Comparison of ENCODE assay signal across 1 cellular context in the genomic region with DNA sequence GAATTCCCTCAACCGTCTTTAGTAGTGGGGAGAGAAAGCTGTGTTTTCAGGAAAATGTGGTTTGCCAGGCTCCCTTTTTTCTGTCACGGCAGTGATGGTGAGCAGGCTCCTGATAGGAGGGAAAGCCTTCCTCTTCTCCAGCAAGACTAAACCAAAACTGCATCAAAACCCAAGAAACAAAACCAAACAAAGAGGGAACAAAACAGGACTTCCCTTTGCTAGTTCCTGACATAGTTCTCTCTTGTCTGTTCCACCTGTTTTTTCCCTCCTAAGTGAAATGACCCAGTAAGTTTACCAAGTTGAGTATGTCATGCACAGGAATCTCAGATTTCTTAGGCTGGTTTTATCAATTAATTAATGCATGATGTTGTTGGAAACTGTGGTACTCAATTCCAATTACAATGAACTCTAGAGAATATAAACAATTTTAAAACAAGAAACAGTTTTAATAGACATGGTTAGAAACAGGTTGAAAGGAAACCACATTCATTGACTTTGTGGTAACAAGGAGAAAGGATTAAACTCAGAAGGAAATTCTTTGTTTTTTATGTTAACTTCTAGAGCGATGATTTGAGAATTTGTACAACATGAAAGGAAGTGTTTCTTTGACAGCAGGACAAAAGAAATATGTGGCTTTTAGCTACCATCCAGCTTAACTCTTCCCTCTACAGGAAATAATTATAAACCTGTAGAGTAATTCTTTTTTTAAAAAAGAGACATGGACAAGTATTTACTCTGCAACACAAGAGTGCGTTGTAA.
TF ChIP-seq lines count a peak whose summit lies in the region.

No MANE protein-coding gene starts in this region.

TF ChIP-seq in SK-N-SH treated with all-trans-retinoic acid at 6 μM for 48 hours, 23 proteins besides CTCF, POLR2A, EP300 and RAD21 (continued from another document):
- TF ChIP-seq, protein P1, sequence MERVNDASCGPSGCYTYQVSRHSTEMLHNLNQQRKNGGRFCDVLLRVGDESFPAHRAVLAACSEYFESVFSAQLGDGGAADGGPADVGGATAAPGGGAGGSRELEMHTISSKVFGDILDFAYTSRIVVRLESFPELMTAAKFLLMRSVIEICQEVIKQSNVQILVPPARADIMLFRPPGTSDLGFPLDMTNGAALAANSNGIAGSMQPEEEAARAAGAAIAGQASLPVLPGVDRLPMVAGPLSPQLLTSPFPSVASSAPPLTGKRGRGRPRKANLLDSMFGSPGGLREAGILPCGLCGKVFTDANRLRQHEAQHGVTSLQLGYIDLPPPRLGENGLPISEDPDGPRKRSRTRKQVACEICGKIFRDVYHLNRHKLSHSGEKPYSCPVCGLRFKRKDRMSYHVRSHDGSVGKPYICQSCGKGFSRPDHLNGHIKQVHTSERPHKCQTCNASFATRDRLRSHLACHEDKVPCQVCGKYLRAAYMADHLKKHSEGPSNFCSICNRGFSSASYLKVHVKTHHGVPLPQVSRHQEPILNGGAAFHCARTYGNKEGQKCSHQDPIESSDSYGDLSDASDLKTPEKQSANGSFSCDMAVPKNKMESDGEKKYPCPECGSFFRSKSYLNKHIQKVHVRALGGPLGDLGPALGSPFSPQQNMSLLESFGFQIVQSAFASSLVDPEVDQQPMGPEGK (CRISPR knock-in tag; IDR thresholded peaks at IDR 0.05; ENCODE audit: borderline replicate concordance): no peak
- TF ChIP-seq ZNF70 (CRISPR knock-in tag; IDR thresholded peaks at IDR 0.05) (no peak), GLIS3 (CRISPR knock-in tag; IDR thresholded peaks at IDR 0.05) (no peak), ZFP30 (CRISPR knock-in tag; IDR thresholded peaks at IDR 0.05) (no peak), ARNTL (CRISPR knock-in tag; IDR thresholded peaks at IDR 0.05; ENCODE audit: borderline replicate concordance, low read depth) (no peak), SNAI2 (CRISPR knock-in tag; IDR thresholded peaks at IDR 0.05) (no peak), ZNF565 (CRISPR knock-in tag; conservative IDR thresholded peaks at IDR 0.05; ENCODE audit: low read depth) (no peak)
